ENCODE assay signal across 9 cellular contexts in the genomic region with DNA sequence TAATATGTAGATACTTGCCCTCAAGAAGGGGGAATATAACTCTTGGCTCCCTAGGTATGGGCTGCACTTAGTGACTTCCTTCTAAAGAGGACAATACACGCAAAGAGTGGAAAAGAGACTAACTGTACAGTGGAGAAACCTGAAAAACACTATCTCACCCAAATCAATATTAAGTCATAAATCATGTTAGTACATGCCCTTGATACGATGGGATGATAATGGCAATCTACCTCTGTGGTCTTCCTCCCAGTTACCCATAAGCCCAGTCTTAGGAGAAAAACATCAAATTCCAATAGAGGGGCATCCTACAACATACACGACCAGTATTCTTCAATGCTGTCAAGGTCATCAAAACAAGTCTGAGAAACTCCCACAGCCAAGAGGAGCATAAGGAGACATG. TPM values are rescaled to one million over a fixed set of nuclear protein-coding genes. Genes with fewer than 3 reads are reported as not detected.
DNase-seq lines count a peak whose midpoint lies in the region; ATAC-seq and TF ChIP-seq lines count a peak whose summit lies in the region.
"Had no signal": no experiment of that assay in that cellular context is flagged by ENCODE, and none has a peak within 500 bp of the region (broad histone marks: within the 10 kb centered on the region; RNA-seq: fewer than 3 reads in every experiment).

No MANE protein-coding gene starts in this region.

- intact Hi-C loops in heart left ventricle (cut with DNase I) = loop anchor here in 3 of 10 donors (5.0 to 10.0 kb wide), 3 partner anchors 113 to 183 kb away; partner anchors contain the start of gene TRIM39 (in 3 of the 3)
- intact Hi-C loops in left ventricle myocardium superior (cut with micrococcal nuclease) = no loop called here
- intact Hi-C loops in vagina (cut with DNase I) = no loop called here
- intact Hi-C loops in sciatic nerve (cut with DNase I) = no loop called here

- DNase-seq in heart left ventricle (no peak), left ventricle myocardium superior (no peak), astrocyte of the spinal cord (ENCODE audit: low read depth, low spot score) (no peak), memory B cell (ENCODE audit: low spot score in 2 of 2) (no peak), vagina (ENCODE audit: extremely low spot score in 2 of 2) (no peak), NCI-H82 (lab: John Stamatoyannopoulos, UW) (no peak), sciatic nerve (ENCODE audit: low spot score) (no peak), NCI-H2171 (lab: John Stamatoyannopoulos, UW) (no peak)

- H3K36me3 Mint-ChIP-seq in memory B cell = peaks cover 10% of the 10 kb centered on the region

- peak overlapping the region; percentile 96 for H3K27ac Mint-ChIP-seq in memory B cell

- WGBS in heart left ventricle, 4 donors = 41 to 50% (median 42%) methylated on average over 3 of the region's 3 CpGs

- no peaks in the 10 kb centered on the region for H3K27me3 Mint-ChIP-seq in memory B cell

- no peak for TF ChIP-seq POLR2A in heart left ventricle (IDR thresholded peaks at IDR 0.05)
- no peak for TF ChIP-seq POLR2A in vagina (IDR thresholded peaks at IDR 0.05)

- H3K4me1 ChIP-seq in heart left ventricle (peaks cover 9 to 57% (median 42%) of the 10 kb centered on the region in 12 donors), vagina (peaks cover 59% of the 10 kb centered on the region)

- H3K4me1 Mint-ChIP-seq in memory B cell = peaks cover 54% of the 10 kb centered on the region

- no peaks in the 10 kb centered on the region for H3K36me3 ChIP-seq in heart left ventricle
- H3K36me3 ChIP-seq in vagina = no peaks in the 10 kb centered on the region

- TF ChIP-seq CTCF in heart left ventricle (IDR thresholded peaks at IDR 0.05) (no peak), astrocyte of the spinal cord (IDR thresholded peaks at IDR 0.05; ENCODE audit: low read depth, low read length) (no peak), vagina (IDR thresholded peaks at IDR 0.05) (no peak)

- H3K9me3 Mint-ChIP-seq in memory B cell = no peaks in the 10 kb centered on the region

- H3K27ac ChIP-seq in heart left ventricle (peak overlapping the region in 2 of 12 donors; percentile 95 to 98), vagina (peak overlapping the region; percentile 99)

- peak overlapping the region; percentile 96 for H3K4me3 Mint-ChIP-seq in memory B cell

- in situ Hi-C loops in astrocyte of the spinal cord (cut with HindIII; ENCODE audit: low sequenced_read_pairs) = no loop called here

- no peaks in the 10 kb centered on the region for H3K27me3 ChIP-seq in heart left ventricle
- no peaks in the 10 kb centered on the region for H3K27me3 ChIP-seq in vagina

- H3K9me3 ChIP-seq in heart left ventricle (no peaks in the 10 kb centered on the region), vagina (no peaks in the 10 kb centered on the region)

- no peak for ATAC-seq in heart left ventricle
- ATAC-seq in left ventricle myocardium superior = no peak
- no peak for ATAC-seq in memory B cell (ENCODE audit: low read depth)
- no peak for ATAC-seq in sciatic nerve

- H3K4me3 ChIP-seq in heart left ventricle (peak overlapping the region in 10 of 12 donors; percentile 71 to 98 (median 87)), astrocyte of the spinal cord (ENCODE audit: low read depth, low read length) (peak overlapping the region; percentile 87), vagina (peak overlapping the region; percentile 92 to 94)

RNA-seq across cellular contexts. Expression of gene TRIM26, which starts 1.3 kb away (rescaled TPM):
- total RNA-seq in heart left ventricle (10 to 100 TPM; 19.1 to 37.4 (median 24.5) TPM), left ventricle myocardium superior (21.9 TPM), vagina (35.4 TPM), sciatic nerve (42.6 TPM)
- 10 to 100 TPM; 15.1 to 31.8 TPM for polyA plus RNA-seq in heart left ventricle

RNA-seq across cellular contexts. Expression of gene TRIM15, which starts 48.6 kb away (rescaled TPM):
- not detected for total RNA-seq in heart left ventricle
- polyA plus RNA-seq in heart left ventricle = not detected
- total RNA-seq in left ventricle myocardium superior = not detected
- total RNA-seq in vagina = not detected
- total RNA-seq in sciatic nerve = not detected
- total RNA-seq: activated CD8-positive, alpha-beta memory T cell treated with anti-CD3 and anti-CD28 coated beads for 36 hours had no signal

RNA-seq across cellular contexts. Expression of gene TRIM10, which starts 50.9 kb away (rescaled TPM):
- total RNA-seq in heart left ventricle = not detected
- not detected for polyA plus RNA-seq in heart left ventricle
- total RNA-seq in left ventricle myocardium superior = not detected
- total RNA-seq in vagina = not detected
- total RNA-seq in sciatic nerve = 0.62 TPM
- total RNA-seq: activated CD8-positive, alpha-beta memory T cell treated with anti-CD3 and anti-CD28 coated beads for 36 hours had no signal
